In the genomic region with DNA sequence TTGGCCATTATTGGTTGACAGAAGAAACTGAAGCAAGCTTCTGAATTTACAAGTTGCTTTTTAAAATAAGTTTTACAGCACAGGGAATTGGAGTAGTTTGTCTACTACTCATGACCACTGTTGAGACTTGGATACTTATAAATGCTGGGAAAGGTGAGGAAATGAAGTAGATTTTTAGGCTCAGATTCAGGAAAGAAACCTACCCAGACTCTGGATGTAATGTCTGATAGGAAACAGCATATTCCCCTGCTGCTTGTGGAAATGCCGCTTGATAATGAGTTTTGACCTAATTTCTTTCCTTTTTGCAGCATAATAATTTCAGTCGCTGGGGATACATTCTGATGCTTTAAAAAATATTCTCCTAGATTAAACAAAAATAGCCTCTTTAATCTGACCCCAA, we compare ENCODE assay signal across 39 cellular contexts. TPM values are rescaled to one million over a fixed set of nuclear protein-coding genes. Genes with fewer than 3 reads are reported as not detected.
"Had no signal": no experiment of that assay in that cellular context is flagged by ENCODE, and none has a peak within 500 bp of the region (broad histone marks: within the 10 kb centered on the region; RNA-seq: fewer than 3 reads in every experiment).

No MANE protein-coding gene starts in this region.

- H3K9me3 ChIP-seq: MG63 had no signal

- H3K36me3 ChIP-seq: MG63 had no signal

- DNase-seq: Karpas-422, Kasumi-1, MG63, MM.1S, MV-4-11, NCI-H1048, NCI-H1092, NCI-H1092 treated with DMSO at 0.1 percent for 48 hours, NCI-H1105, NCI-H1105 treated with DMSO at 0.1 percent for 48 hours, NCI-H1417, NCI-H1417 treated with DMSO at 0.1 percent for 48 hours, NCI-H1436, NCI-H1436 treated with DMSO at 0.1 percent for 48 hours, NCI-H146, NCI-H1694, NCI-H1694 treated with DMSO at 0.1 percent for 48 hours, NCI-H187, NCI-H187 treated with DMSO at 0.1 percent for 48 hours, NCI-H1930, NCI-H2029, NCI-H2029 treated with DMSO at 0.1 percent for 48 hours, NCI-H2081, NCI-H2081 treated with DMSO at 0.1 percent for 48 hours, NCI-H2107, NCI-H2171, NCI-H2171 treated with DMSO at 0.1 percent for 48 hours, NCI-H2227 treated with DMSO at 0.1 percent for 48 hours, NCI-H226, NCI-H345, NCI-H446, NCI-H446 treated with DMSO at 0.1 percent for 48 hours, NCI-H510A, NCI-H510A treated with DMSO at 0.1 percent for 48 hours, NCI-H524 had no signal

- H3K27me3 ChIP-seq: MG63 had no signal

- H3K4me3 ChIP-seq: MG63 had no signal

RNA-seq across cellular contexts. Expression of a gene that starts 53.6 kb away (rescaled TPM):
- total RNA-seq: LHCN-M2, M059J, MCF 10A, NCI-H460 had no signal
